ENCODE assay signal across 8 cellular contexts in the genomic region with DNA sequence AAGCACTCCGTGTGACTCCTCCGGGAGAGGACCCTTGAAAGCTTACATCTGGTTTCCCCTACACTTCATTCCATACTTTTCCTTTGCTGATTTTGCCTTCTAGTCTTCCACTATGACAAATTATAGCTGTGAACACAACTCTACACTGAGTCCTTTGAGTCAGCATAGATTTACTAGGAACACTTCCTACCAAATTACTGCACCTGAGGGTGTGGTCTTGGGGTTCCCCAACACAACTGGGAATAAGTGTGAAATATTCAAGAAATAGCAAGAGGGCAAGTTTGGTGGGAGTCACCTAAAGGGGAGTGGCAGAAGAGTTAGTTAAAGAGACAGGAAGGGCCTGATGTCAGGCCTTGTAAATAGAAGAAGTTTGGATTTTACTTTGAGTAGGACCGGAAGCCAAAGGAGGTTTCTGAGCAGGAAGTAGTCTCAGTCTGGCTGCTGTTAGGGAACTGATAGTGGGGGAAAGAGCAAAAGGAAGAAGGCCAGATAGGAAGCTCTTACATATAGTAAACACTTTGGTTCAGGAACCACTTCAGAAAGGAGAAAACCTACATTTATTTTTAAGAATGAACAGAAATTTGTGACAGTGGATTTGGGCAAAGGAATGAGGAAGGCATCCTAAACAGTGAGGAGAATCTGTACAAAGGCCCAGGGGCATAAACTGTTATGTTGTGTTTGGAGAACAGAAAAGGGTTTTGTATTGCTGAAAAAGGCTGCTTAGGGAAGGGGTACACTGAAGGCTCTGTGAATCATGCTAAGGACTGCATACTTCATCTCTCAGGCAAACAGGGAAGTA. TPM values are rescaled to one million over a fixed set of nuclear protein-coding genes. Genes with fewer than 3 reads are reported as not detected.
DNase-seq lines count a peak whose midpoint lies in the region; ATAC-seq, FAIRE-seq and TF ChIP-seq lines count a peak whose summit lies in the region.

No MANE protein-coding gene starts in this region.

- no peak for FAIRE-seq in HTR-8/SVneo (lab: Jason Lieb, UNC)

- H3K9me3 ChIP-seq in body of pancreas (no peaks in the 10 kb centered on the region), mucosa of rectum (ENCODE audit: control insufficient read depth in 2 of 2, low read length in 2 of 2) (no peaks in the 10 kb centered on the region)

- WGBS in body of pancreas, 2 donors, result 20 to 25% methylated on average over 3 of the region's 3 CpGs

- no peak for TF ChIP-seq CTCF in body of pancreas (IDR thresholded peaks at IDR 0.05)

- peak in 1 of 3 donors; percentile 7 for TF ChIP-seq POLR2A in body of pancreas (IDR thresholded peaks at IDR 0.05)

- H3K36me3 ChIP-seq in body of pancreas (replicated peaks in 1 of 2; ENCODE audit: insufficient read depth in 1 of 2, low read depth in 2 of 2) (peaks cover 0 to 13% of the 10 kb centered on the region in 2 donors), mucosa of rectum (ENCODE audit: control insufficient read depth in 2 of 2, insufficient read depth in 2 of 2, low read length in 2 of 2) (peaks cover 12 to 34% of the 10 kb centered on the region in 2 donors)

- DNase-seq in Ammon's horn (ENCODE audit: low spot score) (peak; percentile 72), body of pancreas (peak in 1 of 4 donors; percentile 34), RPMI8226 (no peak), HTR-8/SVneo (ENCODE audit: insufficient read length, low spot score) (no peak), NCI-H526 (lab: John Stamatoyannopoulos, UW) (no peak)

- peak; percentile 81 for ATAC-seq in GM19467 (IDR thresholded peaks at IDR 0.05; ENCODE audit: unreplicated experiment)
- peak; percentile 72 for ATAC-seq in HG03575 (IDR thresholded peaks at IDR 0.05; ENCODE audit: extremely low read depth, insufficient number of reproducible peaks, low FRiP score, unreplicated experiment)
- no peak for ATAC-seq in body of pancreas

- H3K27me3 ChIP-seq in body of pancreas (no peaks in the 10 kb centered on the region), mucosa of rectum (ENCODE audit: control insufficient read depth in 2 of 2, insufficient read depth in 2 of 2, low read length in 2 of 2) (no peaks in the 10 kb centered on the region)

- H3K4me3 ChIP-seq in body of pancreas (no peak overlapping the region), mucosa of rectum (ENCODE audit: low read length in 2 of 2) (peak overlapping the region in 1 of 2 donors; percentile 33)

- no peak overlapping the region for H3K9ac ChIP-seq in mucosa of rectum (ENCODE audit: low read depth in 1 of 2, low read length in 2 of 2)

- H3K27ac ChIP-seq in body of pancreas, result peak overlapping the region in 3 of 4 donors; percentile 66 to 81 (median 68)
- H3K27ac ChIP-seq in mucosa of rectum (ENCODE audit: low read depth in 2 of 2, low read length in 2 of 2), result peak overlapping the region; percentile 71 to 79

- H3K4me1 ChIP-seq in body of pancreas (peaks cover 94% of the 10 kb centered on the region), mucosa of rectum (ENCODE audit: control insufficient read depth in 2 of 2, insufficient read depth in 2 of 2, low read length in 2 of 2) (peaks cover 16 to 32% of the 10 kb centered on the region in 2 donors)

- intact Hi-C loops in body of pancreas (cut with DNase I), result no loop called here

RNA-seq across cellular contexts. Expression of gene SEL1L, which starts 14.3 kb away (rescaled TPM):
- 100 to 1,000 TPM; 183 to 268 TPM for total RNA-seq in body of pancreas
